Comparison of ENCODE assay signal across 10 cellular contexts in the genomic region with DNA sequence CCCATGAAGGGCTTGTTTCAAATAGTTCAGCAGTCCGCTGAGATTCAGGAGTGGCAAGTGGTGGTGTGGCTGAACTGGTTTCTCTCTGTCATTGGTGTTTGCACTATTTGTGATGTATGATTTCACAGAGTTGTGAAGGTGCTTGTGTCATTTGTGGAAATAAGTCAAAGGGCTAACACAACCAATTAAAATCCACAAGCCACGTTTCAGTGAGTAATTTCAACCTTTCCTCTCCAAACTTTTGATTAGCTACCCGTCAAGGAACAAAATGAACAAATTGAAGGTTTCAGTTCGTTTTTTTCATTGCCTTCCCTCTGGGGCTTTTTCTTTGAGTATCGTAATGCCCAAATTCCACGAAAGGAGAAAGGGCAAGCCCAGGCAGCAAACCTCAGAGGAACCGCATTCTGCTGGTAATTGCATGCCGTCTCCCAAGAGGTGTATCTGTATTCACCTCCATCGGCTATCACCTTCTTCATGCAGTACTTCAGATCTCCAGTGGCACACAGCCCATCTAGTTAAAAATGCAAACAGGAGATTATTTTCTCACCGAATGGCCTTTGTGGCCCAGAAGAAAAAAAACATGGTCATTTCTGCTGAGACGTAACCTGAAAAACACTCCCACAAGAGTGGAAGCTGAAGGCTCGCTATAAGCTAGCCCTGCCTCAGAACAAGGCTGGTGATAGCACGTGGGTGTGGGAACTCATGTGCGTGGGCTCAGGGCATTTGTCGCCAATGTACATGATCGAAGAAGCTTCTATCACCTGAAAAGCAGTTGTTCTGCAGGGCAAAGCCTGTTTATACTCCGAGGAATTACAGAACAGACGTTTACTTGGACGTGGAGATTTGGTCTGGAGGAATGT.
DNase-seq lines count a peak whose midpoint lies in the region; ATAC-seq and TF ChIP-seq lines count a peak whose summit lies in the region.
"Had no signal": no experiment of that assay in that cellular context is flagged by ENCODE, and none has a peak within 500 bp of the region (broad histone marks: within the 10 kb centered on the region; RNA-seq: fewer than 3 reads in every experiment).

No MANE protein-coding gene starts in this region.

- ATAC-seq in GM18861 (IDR thresholded peaks at IDR 0.05; ENCODE audit: unreplicated experiment) (peak; percentile 55), GM21447 (IDR thresholded peaks at IDR 0.05; ENCODE audit: unreplicated experiment) (peak; percentile 45), HG03469 (IDR thresholded peaks at IDR 0.05; ENCODE audit: unreplicated experiment) (peak; percentile 43), natural killer cell (no peak), upper lobe of left lung (ENCODE audit: low FRiP score in 2 of 2) (no peak), upper lobe of right lung (no peak)

- H3K9me3 ChIP-seq in upper lobe of left lung (no peaks in the 10 kb centered on the region), upper lobe of right lung (no peaks in the 10 kb centered on the region)

- intact Hi-C loops in natural killer cell (cut with micrococcal nuclease) (no loop called here), upper lobe of right lung (cut with DNase I) (no loop called here)

- H3K9me3 Mint-ChIP-seq in natural killer cell = no peaks in the 10 kb centered on the region

- H3K4me3 ChIP-seq in upper lobe of left lung (no peak overlapping the region), upper lobe of right lung (no peak overlapping the region)

- H3K4me1 Mint-ChIP-seq in natural killer cell = peaks cover 32 to 38% of the 10 kb centered on the region in 2 donors

- TF ChIP-seq EP300 in upper lobe of left lung (IDR thresholded peaks at IDR 0.05) = no peak

- no peak for TF ChIP-seq POLR2A in upper lobe of left lung (IDR thresholded peaks at IDR 0.05)

- DNase-seq in natural killer cell (no peak), NCI-H1694 treated with DMSO at 0.1 percent for 48 hours (lab: John Stamatoyannopoulos, UW) (no peak), upper lobe of left lung (no peak), upper lobe of right lung (no peak)
- DNase-seq: GDM1, hippocampal formation, NCI-H82 had no signal

- TF ChIP-seq CTCF in natural killer cell (IDR thresholded peaks at IDR 0.05) (no peak), upper lobe of left lung (IDR thresholded peaks at IDR 0.05) (no peak), upper lobe of right lung (IDR thresholded peaks at IDR 0.05) (no peak)

- H3K27me3 ChIP-seq in upper lobe of left lung (no peaks in the 10 kb centered on the region), upper lobe of right lung (no peaks in the 10 kb centered on the region)

- peak overlapping the region; percentile 41 to 78 for H3K27ac Mint-ChIP-seq in natural killer cell

- H3K4me1 ChIP-seq in upper lobe of left lung (peaks cover 0 to 14% (median 8%) of the 10 kb centered on the region in 4 donors), upper lobe of right lung (no peaks in the 10 kb centered on the region)

- H3K36me3 Mint-ChIP-seq in natural killer cell = no peaks in the 10 kb centered on the region

- no peaks in the 10 kb centered on the region for H3K27me3 Mint-ChIP-seq in natural killer cell (ENCODE audit: low read depth in 2 of 2)

- H3K4me3 Mint-ChIP-seq in natural killer cell = no peak overlapping the region

- H3K27ac ChIP-seq in upper lobe of left lung (no peak overlapping the region), upper lobe of right lung (no peak overlapping the region)

- H3K36me3 ChIP-seq in upper lobe of left lung = no peaks in the 10 kb centered on the region
- no peaks in the 10 kb centered on the region for H3K36me3 ChIP-seq in upper lobe of right lung

- WGBS in upper lobe of left lung, 2 donors = 74 to 82% methylated on average over 19 of the region's 19 CpGs

Comparison
In these comparisons a context has a peak if more than half of its experiments do, and no peak if none do; other contexts are left out.
1. ATAC-seq: peak in GM18861 (single experiment), GM21447 (single experiment) and HG03469 (single experiment); none in natural killer cell (0 of 3), upper lobe of left lung (0 of 2) and upper lobe of right lung (single experiment).